10 cellular contexts compared by ENCODE assay signal in the genomic region with DNA sequence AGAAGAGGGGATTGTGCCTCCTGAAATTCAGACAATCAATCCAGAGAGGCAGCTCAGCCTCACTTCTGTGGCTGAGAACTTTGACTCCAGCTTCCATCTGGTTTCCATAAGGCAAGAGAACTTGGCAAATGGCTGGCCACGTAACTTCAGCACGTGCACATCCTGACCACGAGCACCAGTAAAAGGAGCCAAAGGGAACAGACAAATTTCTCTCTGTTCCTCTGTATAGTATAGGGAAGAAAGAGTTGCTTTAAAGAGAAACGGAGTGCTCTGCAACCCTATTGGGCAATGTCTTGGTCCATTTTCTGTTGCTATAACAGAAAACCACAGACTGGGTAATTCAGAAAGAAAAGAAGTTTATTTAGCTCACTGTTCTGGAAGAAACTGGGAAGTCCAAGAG.
A peak's percentile ranks its signal among the peaks of the same experiment; 100 is the strongest.
DNase-seq lines count a peak whose midpoint lies in the region; TF ChIP-seq lines count a peak whose summit lies in the region.
"Had no signal": no experiment of that assay in that cellular context is flagged by ENCODE, and none has a peak within 500 bp of the region (broad histone marks: within the 10 kb centered on the region; RNA-seq: fewer than 3 reads in every experiment).

No MANE protein-coding gene starts in this region.

- DNase-seq in AG04449 (ENCODE audit: low read depth, low spot score), result peak; percentile 49
- peak; percentile 28 for DNase-seq in M059J (ENCODE audit: low read depth)
- peak; percentile 64 for DNase-seq in dedifferentiated amniotic fluid mesenchymal stem cell (ENCODE audit: extremely low spot score)
- DNase-seq in mucosa of gallbladder (ENCODE audit: low spot score), result peak; percentile 38
- no peak for DNase-seq in effector CD8-positive, alpha-beta T cell (lab: John Stamatoyannopoulos, UW)
- no peak for DNase-seq in COLO668 (lab: John Stamatoyannopoulos, UW; ENCODE audit: unreplicated experiment)
- DNase-seq in NCI-H187 treated with DMSO at 0.1 percent for 48 hours (lab: John Stamatoyannopoulos, UW), result no peak
- DNase-seq in activated naive CD8-positive, alpha-beta T cell treated with anti-CD3 and anti-CD28 coated beads for 36 hours, result no peak
- DNase-seq: AML-193, NCI-H2081 treated with DMSO at 0.1 percent for 48 hours had no signal

- no peak overlapping the region for H3K4me3 Mint-ChIP-seq in activated naive CD8-positive, alpha-beta T cell treated with anti-CD3 and anti-CD28 coated beads for 36 hours

- H3K4me1 Mint-ChIP-seq in activated naive CD8-positive, alpha-beta T cell treated with anti-CD3 and anti-CD28 coated beads for 36 hours, result no peaks in the 10 kb centered on the region

- TF ChIP-seq CTCF in AG04449 (IDR thresholded peaks at IDR 0.05; ENCODE audit: insufficient read depth, low read length, missing control alignments), result no peak

- CTCF ChIA-PET in AG04449 (lab: Yijun Ruan, JAX), result interaction anchor here (1.1 to 1.2 kb wide), 4 partner anchors 9 to 270 kb away, joined by 3 to 6 read pairs (median 4); no protein-coding TSS in a partner anchor

- peaks cover 2% of the 10 kb centered on the region for H3K27me3 Mint-ChIP-seq in activated naive CD8-positive, alpha-beta T cell treated with anti-CD3 and anti-CD28 coated beads for 36 hours

- H3K9me3 Mint-ChIP-seq in activated naive CD8-positive, alpha-beta T cell treated with anti-CD3 and anti-CD28 coated beads for 36 hours, result no peaks in the 10 kb centered on the region

- H3K36me3 Mint-ChIP-seq in activated naive CD8-positive, alpha-beta T cell treated with anti-CD3 and anti-CD28 coated beads for 36 hours, result no peaks in the 10 kb centered on the region

- no peak overlapping the region for H3K27ac Mint-ChIP-seq in activated naive CD8-positive, alpha-beta T cell treated with anti-CD3 and anti-CD28 coated beads for 36 hours

- POLR2A ChIA-PET in AG04449 (lab: Yijun Ruan, JAX), result interaction anchor here (0.6 kb wide), 1 partner anchor 15 kb away, joined by 3 read pairs; no protein-coding TSS in a partner anchor

- no peak overlapping the region for H3K4me3 ChIP-seq in AG04449 (ENCODE audit: low read depth, low read length)

Comparison
In these comparisons a context has a peak if more than half of its experiments do, and no peak if none do; other contexts are left out.
1. DNase-seq: peak in AG04449 (single experiment), M059J (single experiment), dedifferentiated amniotic fluid mesenchymal stem cell (single experiment) and mucosa of gallbladder (single experiment); none in effector CD8-positive, alpha-beta T cell (single experiment), COLO668 (single experiment), NCI-H187 treated with DMSO at 0.1 percent for 48 hours (single experiment) and activated naive CD8-positive, alpha-beta T cell treated with anti-CD3 and anti-CD28 coated beads for 36 hours (single experiment).